Comparison of ENCODE assay signal across 2 cellular contexts in the genomic region with DNA sequence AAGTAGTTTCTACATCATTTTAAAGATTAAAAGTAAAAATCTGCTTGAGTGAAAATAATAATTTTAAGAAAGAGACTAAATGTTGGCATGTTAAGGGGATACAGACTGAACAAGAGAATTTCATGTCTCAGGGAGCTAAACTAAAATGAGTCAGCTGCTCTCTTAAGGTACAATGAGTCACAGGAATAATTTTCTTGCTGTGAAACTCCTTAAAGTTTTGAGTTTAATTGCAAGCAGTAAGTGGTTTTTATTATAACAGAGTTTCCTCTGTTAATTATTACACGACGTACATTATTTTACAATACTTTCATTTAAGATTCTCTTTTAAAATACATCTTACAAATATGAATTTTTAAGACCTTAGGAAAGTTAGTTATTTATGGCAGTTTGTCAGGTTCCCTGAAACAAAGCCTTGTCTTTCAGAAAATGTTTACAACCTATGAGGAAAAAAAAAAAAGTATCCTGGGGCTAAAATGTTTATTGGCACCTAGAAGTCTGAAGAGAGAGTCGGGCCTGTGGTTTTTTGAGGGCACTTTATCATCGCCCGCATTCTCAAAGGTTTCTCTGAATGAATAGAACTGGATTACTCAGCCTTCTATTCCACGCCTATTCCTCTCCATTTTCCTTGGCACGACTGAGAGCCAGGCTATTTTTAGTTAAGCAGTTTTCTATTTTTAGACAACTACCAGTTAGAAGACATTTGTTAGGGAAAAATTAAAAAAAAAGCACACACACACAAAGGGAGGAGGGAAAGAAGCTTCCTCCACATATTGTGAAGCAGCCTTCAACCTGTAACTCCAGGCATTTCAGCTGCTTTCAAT.
TF ChIP-seq lines count a peak whose summit lies in the region.

No MANE protein-coding gene starts in this region.

TF ChIP-seq in liver, 16 proteins besides CTCF, POLR2A, EP300 and RAD21 (continued from another document):
- TF ChIP-seq, protein P1, sequence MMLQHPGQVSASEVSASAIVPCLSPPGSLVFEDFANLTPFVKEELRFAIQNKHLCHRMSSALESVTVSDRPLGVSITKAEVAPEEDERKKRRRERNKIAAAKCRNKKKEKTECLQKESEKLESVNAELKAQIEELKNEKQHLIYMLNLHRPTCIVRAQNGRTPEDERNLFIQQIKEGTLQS (IDR thresholded peaks at IDR 0.05): no peak
- no peak for TF ChIP-seq EGR1 (IDR thresholded peaks at IDR 0.05; ENCODE audit: low read depth in 2 of 2)

TF ChIP-seq in HepG2, 621 proteins besides CTCF, POLR2A, EP300 and RAD21 (continued from another document):
- TF ChIP-seq, protein P2, sequence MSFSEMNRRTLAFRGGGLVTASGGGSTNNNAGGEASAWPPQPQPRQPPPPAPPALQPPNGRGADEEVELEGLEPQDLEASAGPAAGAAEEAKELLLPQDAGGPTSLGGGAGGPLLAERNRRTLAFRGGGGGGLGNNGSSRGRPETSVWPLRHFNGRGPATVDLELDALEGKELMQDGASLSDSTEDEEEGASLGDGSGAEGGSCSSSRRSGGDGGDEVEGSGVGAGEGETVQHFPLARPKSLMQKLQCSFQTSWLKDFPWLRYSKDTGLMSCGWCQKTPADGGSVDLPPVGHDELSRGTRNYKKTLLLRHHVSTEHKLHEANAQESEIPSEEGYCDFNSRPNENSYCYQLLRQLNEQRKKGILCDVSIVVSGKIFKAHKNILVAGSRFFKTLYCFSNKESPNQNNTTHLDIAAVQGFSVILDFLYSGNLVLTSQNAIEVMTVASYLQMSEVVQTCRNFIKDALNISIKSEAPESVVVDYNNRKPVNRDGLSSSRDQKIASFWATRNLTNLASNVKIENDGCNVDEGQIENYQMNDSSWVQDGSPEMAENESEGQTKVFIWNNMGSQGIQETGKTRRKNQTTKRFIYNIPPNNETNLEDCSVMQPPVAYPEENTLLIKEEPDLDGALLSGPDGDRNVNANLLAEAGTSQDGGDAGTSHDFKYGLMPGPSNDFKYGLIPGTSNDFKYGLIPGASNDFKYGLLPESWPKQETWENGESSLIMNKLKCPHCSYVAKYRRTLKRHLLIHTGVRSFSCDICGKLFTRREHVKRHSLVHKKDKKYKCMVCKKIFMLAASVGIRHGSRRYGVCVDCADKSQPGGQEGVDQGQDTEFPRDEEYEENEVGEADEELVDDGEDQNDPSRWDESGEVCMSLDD (CRISPR knock-in tag; IDR thresholded peaks at IDR 0.05; ENCODE audit: borderline replicate concordance): no peak
- TF ChIP-seq HNF1B (CRISPR knock-in tag; IDR thresholded peaks at IDR 0.05) (no peak), TFDP2 (CRISPR knock-in tag; IDR thresholded peaks at IDR 0.05) (no peak), ZNF441 (CRISPR knock-in tag; IDR thresholded peaks at IDR 0.05; ENCODE audit: borderline replicate concordance) (no peak), ZNF296 (CRISPR knock-in tag; conservative IDR thresholded peaks at IDR 0.05) (no peak), NR2F2 (IDR thresholded peaks at IDR 0.05; ENCODE audit: borderline replicate concordance, low read depth) (no peak), ZNF709 (CRISPR knock-in tag; IDR thresholded peaks at IDR 0.05) (no peak), RBFOX2 (IDR thresholded peaks at IDR 0.05; ENCODE audit: low read depth, low read length) (no peak)
- TF ChIP-seq, protein P3, sequence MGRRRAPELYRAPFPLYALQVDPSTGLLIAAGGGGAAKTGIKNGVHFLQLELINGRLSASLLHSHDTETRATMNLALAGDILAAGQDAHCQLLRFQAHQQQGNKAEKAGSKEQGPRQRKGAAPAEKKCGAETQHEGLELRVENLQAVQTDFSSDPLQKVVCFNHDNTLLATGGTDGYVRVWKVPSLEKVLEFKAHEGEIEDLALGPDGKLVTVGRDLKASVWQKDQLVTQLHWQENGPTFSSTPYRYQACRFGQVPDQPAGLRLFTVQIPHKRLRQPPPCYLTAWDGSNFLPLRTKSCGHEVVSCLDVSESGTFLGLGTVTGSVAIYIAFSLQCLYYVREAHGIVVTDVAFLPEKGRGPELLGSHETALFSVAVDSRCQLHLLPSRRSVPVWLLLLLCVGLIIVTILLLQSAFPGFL (CRISPR knock-in tag; IDR thresholded peaks at IDR 0.05): no peak
- TF ChIP-seq, protein P4, sequence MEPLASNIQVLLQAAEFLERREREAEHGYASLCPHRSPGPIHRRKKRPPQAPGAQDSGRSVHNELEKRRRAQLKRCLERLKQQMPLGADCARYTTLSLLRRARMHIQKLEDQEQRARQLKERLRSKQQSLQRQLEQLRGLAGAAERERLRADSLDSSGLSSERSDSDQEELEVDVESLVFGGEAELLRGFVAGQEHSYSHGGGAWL (CRISPR knock-in tag; IDR thresholded peaks at IDR 0.05): no peak
